In the genomic region with DNA sequence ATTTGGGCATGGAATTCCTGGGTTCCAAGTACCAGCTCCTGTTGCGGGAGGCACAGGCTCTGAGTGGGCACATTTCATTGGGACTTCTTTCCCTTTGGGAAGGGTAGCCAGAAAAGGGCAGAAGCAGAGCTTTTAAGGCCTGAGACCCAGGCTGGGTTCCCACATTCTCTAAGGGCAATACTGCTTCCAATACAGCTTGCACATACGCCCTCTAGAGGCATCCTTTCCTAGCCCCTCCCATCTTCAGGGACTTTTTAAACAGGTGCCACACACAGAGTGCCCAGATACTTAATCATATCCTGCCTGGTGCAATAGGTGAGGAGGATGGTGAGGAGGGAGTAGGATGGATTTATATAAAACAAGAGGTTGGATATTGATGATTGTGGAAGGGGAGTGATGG, we compare ENCODE assay signal across 9 cellular contexts. TPM values are rescaled to one million over a fixed set of nuclear protein-coding genes. Genes with fewer than 3 reads are reported as not detected.
DNase-seq lines count a peak whose midpoint lies in the region; ATAC-seq and TF ChIP-seq lines count a peak whose summit lies in the region.
"Had no signal": no experiment of that assay in that cellular context is flagged by ENCODE, and none has a peak within 500 bp of the region (broad histone marks: within the 10 kb centered on the region; RNA-seq: fewer than 3 reads in every experiment).

No MANE protein-coding gene starts in this region.

- CTCF ChIA-PET in activated CD8-positive, alpha-beta T cell treated with anti-CD3 and anti-CD28 coated beads for 36 hours (lab: Charles Lee): interaction anchor here (0.6 to 4.1 kb wide), 14 partner anchors 8 to 187 kb away, joined by 3 to 24 read pairs (median 4); no protein-coding TSS in a partner anchor

- H3K18ac ChIP-seq in mesenchymal stem cell (ENCODE audit: low read depth in 1 of 2, low read length in 2 of 2): no peak overlapping the region

- H4K91ac ChIP-seq in mesenchymal stem cell (ENCODE audit: low read length): no peak overlapping the region

- WGBS in mesenchymal stem cell: 90% methylated on average over 1 of the region's 2 CpGs

- intact Hi-C loops in activated CD8-positive, alpha-beta T cell treated with anti-CD3 and anti-CD28 coated beads for 36 hours (cut with micrococcal nuclease): loop anchor here (5.0 kb wide), 1 partner anchor 81 kb away; no protein-coding TSS in a partner anchor
- intact Hi-C loops in posterior vena cava (cut with DNase I): no loop called here

- no peaks in the 10 kb centered on the region for H3K36me3 Mint-ChIP-seq in activated CD8-positive, alpha-beta T cell treated with anti-CD3 and anti-CD28 coated beads for 36 hours (ENCODE audit: low read depth)
- no peaks in the 10 kb centered on the region for H3K36me3 Mint-ChIP-seq in T-helper 2 cell treated with Interferon-gamma antibody and Interleukin-4, amounts not matched to agents 5 μg/mL and 100 μg/mL, for 36 hours (ENCODE audit: low read depth)

- H2AK5ac ChIP-seq in mesenchymal stem cell (ENCODE audit: low read length, severe bottlenecking): no peak overlapping the region

- peaks cover 32% of the 10 kb centered on the region for H3K27me3 Mint-ChIP-seq in activated CD8-positive, alpha-beta T cell treated with anti-CD3 and anti-CD28 coated beads for 36 hours
- H3K27me3 Mint-ChIP-seq in T-helper 2 cell treated with Interferon-gamma antibody and Interleukin-4, amounts not matched to agents 5 μg/mL and 100 μg/mL, for 36 hours (ENCODE audit: low read depth): peaks cover 44% of the 10 kb centered on the region

- DNase-seq in GM06990 (ENCODE audit: extremely low read depth, insufficient read length): no peak
- DNase-seq in HT1080 (ENCODE audit: low read depth): peak; percentile 29
- DNase-seq in activated CD8-positive, alpha-beta T cell treated with anti-CD3 and anti-CD28 coated beads for 36 hours: peak; percentile 74
- DNase-seq in posterior vena cava (ENCODE audit: low spot score): peak; percentile 31
- no peak for DNase-seq in occipital lobe (lab: John Stamatoyannopoulos, UW)
- DNase-seq in T-helper 2 cell treated with Interferon-gamma antibody and Interleukin-4, amounts not matched to agents 5 μg/mL and 100 μg/mL, for 36 hours (ENCODE audit: low spot score): no peak
- no peak for DNase-seq in mesenchymal stem cell

- H3K4me1 ChIP-seq in mesenchymal stem cell (ENCODE audit: control insufficient read depth, insufficient read depth, low read depth, low read length): peaks cover 14% of the 10 kb centered on the region

- H3K4ac ChIP-seq in mesenchymal stem cell (ENCODE audit: low read depth in 1 of 2, low read length in 2 of 2): no peak overlapping the region

- no peak overlapping the region for H3K4me3 Mint-ChIP-seq in activated CD8-positive, alpha-beta T cell treated with anti-CD3 and anti-CD28 coated beads for 36 hours
- no peak overlapping the region for H3K4me3 Mint-ChIP-seq in T-helper 2 cell treated with Interferon-gamma antibody and Interleukin-4, amounts not matched to agents 5 μg/mL and 100 μg/mL, for 36 hours

- POLR2A ChIA-PET in activated CD8-positive, alpha-beta T cell treated with anti-CD3 and anti-CD28 coated beads for 36 hours (lab: Charles Lee): no interaction called here

- H2BK120ac ChIP-seq in mesenchymal stem cell (ENCODE audit: low read depth, low read length): no peak overlapping the region

- no peak overlapping the region for H3K9ac ChIP-seq in mesenchymal stem cell (ENCODE audit: low read length)

- H3K36me3 ChIP-seq in GM06990 (ENCODE audit: control insufficient read depth, insufficient read depth, low read length) (no peaks in the 10 kb centered on the region), mesenchymal stem cell (ENCODE audit: control insufficient read depth in 1 of 2, insufficient read depth in 2 of 2, low read depth in 1 of 2, low read length in 2 of 2) (no peaks in the 10 kb centered on the region)

- H3K4me3 ChIP-seq in GM06990 (replicated peaks; ENCODE audit: low read depth, low read length): no peak overlapping the region
- H3K4me3 ChIP-seq in mesenchymal stem cell (ENCODE audit: insufficient read depth in 1 of 2, low read depth in 1 of 2, low read length in 2 of 2): no peak overlapping the region
- H3K4me3 ChIP-seq: SK-N-MC had no signal

- H2BK5ac ChIP-seq in mesenchymal stem cell (ENCODE audit: low read depth, low read length, poor library complexity, severe bottlenecking): no peak overlapping the region

- H3K27me3 ChIP-seq in GM06990 (replicated peaks; ENCODE audit: control insufficient read depth, insufficient read depth, low read length): peaks cover 2% of the 10 kb centered on the region; the same call in 1 of the 2 replicates
- peaks cover 10 to 28% of the 10 kb centered on the region in 2 experiments for H3K27me3 ChIP-seq in mesenchymal stem cell (ENCODE audit: control insufficient read depth in 1 of 2, insufficient read depth in 1 of 2, low read length in 2 of 2)

- H3K23ac ChIP-seq in mesenchymal stem cell (ENCODE audit: low read length in 2 of 2): no peak overlapping the region

- H3K9me3 Mint-ChIP-seq in activated CD8-positive, alpha-beta T cell treated with anti-CD3 and anti-CD28 coated beads for 36 hours: no peaks in the 10 kb centered on the region
- H3K9me3 Mint-ChIP-seq in T-helper 2 cell treated with Interferon-gamma antibody and Interleukin-4, amounts not matched to agents 5 μg/mL and 100 μg/mL, for 36 hours: no peaks in the 10 kb centered on the region

- no peak overlapping the region for H3K4me2 ChIP-seq in mesenchymal stem cell (ENCODE audit: low read length, poor library complexity, severe bottlenecking)

- H3K79me1 ChIP-seq in mesenchymal stem cell (replicated peaks; ENCODE audit: low read length, poor library complexity, severe bottlenecking): no peaks in the 10 kb centered on the region

- no peak overlapping the region for H4K8ac ChIP-seq in mesenchymal stem cell (ENCODE audit: low read length)

- ATAC-seq in GM19467 (IDR thresholded peaks at IDR 0.05; ENCODE audit: unreplicated experiment): peak; percentile 52
- peak; percentile 83 for ATAC-seq in activated CD8-positive, alpha-beta T cell treated with anti-CD3 and anti-CD28 coated beads for 36 hours

- H3K9me3 ChIP-seq in mesenchymal stem cell (ENCODE audit: control insufficient read depth, low read length): no peaks in the 10 kb centered on the region

- no peak overlapping the region for H2AFZ ChIP-seq in mesenchymal stem cell (ENCODE audit: low read depth, low read length)

- H3K4me1 Mint-ChIP-seq in activated CD8-positive, alpha-beta T cell treated with anti-CD3 and anti-CD28 coated beads for 36 hours (ENCODE audit: low read depth): peaks cover 6% of the 10 kb centered on the region
- H3K4me1 Mint-ChIP-seq in T-helper 2 cell treated with Interferon-gamma antibody and Interleukin-4, amounts not matched to agents 5 μg/mL and 100 μg/mL, for 36 hours (ENCODE audit: low read depth): no peaks in the 10 kb centered on the region

- no peak overlapping the region for H2BK12ac ChIP-seq in mesenchymal stem cell (ENCODE audit: low read length in 2 of 2)

- no peak overlapping the region for H3K14ac ChIP-seq in mesenchymal stem cell (ENCODE audit: low read length in 2 of 2)

- H2BK15ac ChIP-seq in mesenchymal stem cell (ENCODE audit: low read depth, poor library complexity, severe bottlenecking): no peak overlapping the region

- H3K27ac Mint-ChIP-seq in activated CD8-positive, alpha-beta T cell treated with anti-CD3 and anti-CD28 coated beads for 36 hours: no peak overlapping the region
- H3K27ac Mint-ChIP-seq in T-helper 2 cell treated with Interferon-gamma antibody and Interleukin-4, amounts not matched to agents 5 μg/mL and 100 μg/mL, for 36 hours: no peak overlapping the region

- peak; percentile 88 for TF ChIP-seq CTCF in GM06990 (IDR thresholded peaks at IDR 0.05; ENCODE audit: insufficient read depth, low read length, poor library complexity, severe bottlenecking)
- peak; percentile 60 for TF ChIP-seq CTCF in activated CD8-positive, alpha-beta T cell treated with anti-CD3 and anti-CD28 coated beads for 36 hours (IDR thresholded peaks at IDR 0.05)

- H3K27ac ChIP-seq in mesenchymal stem cell (ENCODE audit: low read length, poor library complexity, severe bottlenecking): no peak overlapping the region
- H3K27ac ChIP-seq: SK-N-MC had no signal

RNA-seq across cellular contexts. Expression of a gene that starts 5.7 kb away (rescaled TPM):
- 0.11 TPM in 1 of 2 replicates, not detected in the other for total RNA-seq in HT1080 (2014; rRNA removed; shearing (Covaris generic))
- polyA plus RNA-seq in HT1080 (2015; cell fraction: cytosol; rRNA removed): 0.07 and 0.19 TPM in 2 replicates
- 0.09 and 0.11 TPM in 2 replicates for polyA plus RNA-seq in HT1080 (2015; cell fraction: nucleus; rRNA removed)
- under 1 TPM; 0.07 to 0.09 TPM for total RNA-seq in activated CD8-positive, alpha-beta T cell treated with anti-CD3 and anti-CD28 coated beads for 36 hours
- under 1 TPM; 0.28 to 0.43 TPM for total RNA-seq in posterior vena cava
- 5.3 TPM for total RNA-seq in occipital lobe
- polyA plus RNA-seq in mesenchymal stem cell (2013, experiment 1 of 2): 0.01 TPM
- polyA plus RNA-seq in mesenchymal stem cell (2013, experiment 2 of 2): 0.01 TPM

Comparison
In these comparisons a context has a peak if more than half of its experiments do, and no peak if none do; other contexts are left out.
1. DNase-seq: peak in HT1080 (single experiment), activated CD8-positive, alpha-beta T cell treated with anti-CD3 and anti-CD28 coated beads for 36 hours (single experiment) and posterior vena cava (single experiment); none in GM06990 (single experiment), occipital lobe (single experiment), T-helper 2 cell treated with Interferon-gamma antibody and Interleukin-4, amounts not matched to agents 5 μg/mL and 100 μg/mL, for 36 hours (single experiment) and mesenchymal stem cell (single experiment).